Comparison of ENCODE assay signal across 22 cellular contexts in the genomic region with DNA sequence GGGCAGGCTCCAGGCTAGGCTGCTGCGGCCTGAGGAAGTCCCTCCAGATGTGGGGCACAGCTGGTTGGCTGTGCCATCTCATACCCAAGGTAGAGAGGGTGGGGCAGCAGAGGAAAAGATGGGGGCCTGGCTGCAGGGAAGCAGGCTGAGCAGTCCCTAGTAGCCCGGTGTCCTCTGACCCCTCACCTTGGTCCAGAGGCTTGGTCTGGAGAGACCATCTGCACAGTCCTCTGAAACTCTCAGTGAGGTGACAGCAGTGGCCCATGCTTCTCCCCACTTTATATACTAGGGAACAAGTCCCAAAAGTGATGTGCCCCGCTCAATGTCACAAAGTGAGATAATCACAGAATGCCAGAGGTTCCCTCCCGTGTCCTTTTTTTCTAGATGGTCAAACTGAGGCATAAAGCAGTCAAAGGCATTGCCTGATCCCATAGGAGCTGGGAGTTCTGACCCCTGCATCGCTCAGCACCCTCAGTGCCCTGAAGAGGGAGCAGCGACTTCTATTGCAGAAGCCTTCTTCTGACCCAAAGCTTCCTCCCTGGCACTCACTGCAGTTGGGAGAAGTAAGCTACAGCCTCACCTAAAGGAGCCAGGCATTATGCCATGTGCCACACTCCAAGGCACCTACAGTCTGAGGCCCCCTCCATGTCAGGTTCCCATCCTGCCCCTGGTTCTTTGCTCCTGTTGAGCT. TPM values are rescaled to one million over a fixed set of nuclear protein-coding genes. Genes with fewer than 3 reads are reported as not detected.
DNase-seq lines count a peak whose midpoint lies in the region; ATAC-seq and TF ChIP-seq lines count a peak whose summit lies in the region.
"Had no signal": no experiment of that assay in that cellular context is flagged by ENCODE, and none has a peak within 500 bp of the region (broad histone marks: within the 10 kb centered on the region; RNA-seq: fewer than 3 reads in every experiment).

No MANE protein-coding gene starts in this region.

- H3K9me3 ChIP-seq in upper lobe of right lung: no peaks in the 10 kb centered on the region
- H3K9me3 ChIP-seq: colonic mucosa, ovary, thoracic aorta had no signal

- ATAC-seq in stimulated activated naive CD8-positive, alpha-beta T cell treated with anti-CD3 and anti-CD28 coated beads, Interleukin-15, Interleukin-2, amounts not matched to agents 100 U/mL and 50 U/mL, for 24 hours: peak; percentile 29
- ATAC-seq in stimulated activated naive CD8-positive, alpha-beta T cell treated with anti-CD3 and anti-CD28 coated beads, Interleukin-15, amount 100 ng/mL, for 72 hours: no peak
- ATAC-seq in upper lobe of right lung (peak; percentile 19), GM21717 (IDR thresholded peaks at IDR 0.05; ENCODE audit: unreplicated experiment) (no peak), GM19023 (IDR thresholded peaks at IDR 0.05; ENCODE audit: unreplicated experiment) (no peak), left ventricle myocardium superior (no peak)
- ATAC-seq: activated CD4-positive, alpha-beta T cell treated with anti-CD3 and anti-CD28 coated beads for 36 hours had no signal

- in situ Hi-C loops in brain microvascular endothelial cell (cut with HindIII; ENCODE audit: low pct_ligation_motif_present, low sequenced_read_pairs): no loop called here

- H3K4me3 ChIP-seq in brain microvascular endothelial cell (ENCODE audit: low read depth, low read length) (no peak overlapping the region), upper lobe of right lung (no peak overlapping the region)
- H3K4me3 ChIP-seq: colonic mucosa, heart right ventricle, lung, ovary, thoracic aorta had no signal

- no peaks in the 10 kb centered on the region for H3K9me3 Mint-ChIP-seq in stimulated activated naive CD8-positive, alpha-beta T cell treated with anti-CD3 and anti-CD28 coated beads, Interleukin-15, amount 100 ng/mL, for 72 hours

- H3K4me3 Mint-ChIP-seq in stimulated activated naive CD8-positive, alpha-beta T cell treated with anti-CD3 and anti-CD28 coated beads, Interleukin-15, amount 100 ng/mL, for 72 hours: no peak overlapping the region
- H3K4me3 Mint-ChIP-seq: activated CD4-positive, alpha-beta T cell treated with anti-CD3 and anti-CD28 coated beads for 36 hours; activated naive CD8-positive, alpha-beta T cell; CD4-positive, CD25-positive, alpha-beta regulatory T cell; naive B cell had no signal

- intact Hi-C loops in upper lobe of right lung (cut with DNase I): no loop called here
- intact Hi-C loops in left ventricle myocardium superior (cut with micrococcal nuclease): no loop called here

- no peaks in the 10 kb centered on the region for H3K27me3 ChIP-seq in brain microvascular endothelial cell (replicated peaks)
- no peaks in the 10 kb centered on the region for H3K27me3 ChIP-seq in upper lobe of right lung
- H3K27me3 ChIP-seq: colonic mucosa, heart right ventricle, ovary had no signal

- no peak overlapping the region for H3K27ac Mint-ChIP-seq in stimulated activated naive CD8-positive, alpha-beta T cell treated with anti-CD3 and anti-CD28 coated beads, Interleukin-15, amount 100 ng/mL, for 72 hours
- H3K27ac Mint-ChIP-seq: activated CD4-positive, alpha-beta T cell treated with anti-CD3 and anti-CD28 coated beads for 36 hours; activated naive CD8-positive, alpha-beta T cell; naive B cell had no signal

- no peaks in the 10 kb centered on the region for H3K36me3 ChIP-seq in brain microvascular endothelial cell (replicated peaks)
- H3K36me3 ChIP-seq in upper lobe of right lung: no peaks in the 10 kb centered on the region
- H3K36me3 ChIP-seq: colonic mucosa, heart right ventricle, ovary, thoracic aorta had no signal

- TF ChIP-seq CTCF in brain microvascular endothelial cell (IDR thresholded peaks at IDR 0.05; ENCODE audit: low read depth, low read length, missing control alignments): peak; percentile 7
- TF ChIP-seq CTCF in upper lobe of right lung (IDR thresholded peaks at IDR 0.05): no peak

- H3K27ac ChIP-seq in brain microvascular endothelial cell: no peak overlapping the region
- no peak overlapping the region for H3K27ac ChIP-seq in upper lobe of right lung
- H3K27ac ChIP-seq: colonic mucosa, heart right ventricle, ovary, thoracic aorta had no signal

- DNase-seq in stimulated activated naive CD8-positive, alpha-beta T cell treated with anti-CD3 and anti-CD28 coated beads, Interleukin-15, Interleukin-2, amounts not matched to agents 100 U/mL and 50 U/mL, for 24 hours: no peak
- no peak for DNase-seq in stimulated activated naive CD8-positive, alpha-beta T cell treated with anti-CD3 and anti-CD28 coated beads, Interleukin-15, amount 100 ng/mL, for 72 hours
- no peak for DNase-seq in brain microvascular endothelial cell
- DNase-seq in iPS-NIHi7 (ENCODE audit: extremely low spot score): peak; percentile 26
- no peak for DNase-seq in upper lobe of right lung
- DNase-seq in left ventricle myocardium superior: no peak
- DNase-seq: activated CD4-positive, alpha-beta T cell treated with anti-CD3 and anti-CD28 coated beads for 36 hours; CD4-positive, CD25-positive, alpha-beta regulatory T cell; colonic mucosa; DMS153; heart right ventricle; naive B cell; NCI-H1436; NCI-H510A; ovary; Right ventricle myocardium superior had no signal

- no peaks in the 10 kb centered on the region for H3K4me1 Mint-ChIP-seq in stimulated activated naive CD8-positive, alpha-beta T cell treated with anti-CD3 and anti-CD28 coated beads, Interleukin-15, amount 100 ng/mL, for 72 hours
- H3K4me1 Mint-ChIP-seq: activated CD4-positive, alpha-beta T cell treated with anti-CD3 and anti-CD28 coated beads for 36 hours; CD4-positive, CD25-positive, alpha-beta regulatory T cell; naive B cell had no signal

- H3K4me1 ChIP-seq in upper lobe of right lung: no peaks in the 10 kb centered on the region
- H3K4me1 ChIP-seq: colonic mucosa, heart right ventricle had no signal

- H3K27me3 Mint-ChIP-seq in stimulated activated naive CD8-positive, alpha-beta T cell treated with anti-CD3 and anti-CD28 coated beads, Interleukin-15, amount 100 ng/mL, for 72 hours: no peaks in the 10 kb centered on the region

RNA-seq across cellular contexts. Expression of a gene that starts 45.5 kb away (rescaled TPM):
- total RNA-seq in upper lobe of right lung (1.2 TPM), left ventricle myocardium superior (0.92 TPM)
- total RNA-seq: activated CD4-positive, alpha-beta T cell treated with anti-CD3 and anti-CD28 coated beads for 36 hours; activated CD8-positive, alpha-beta memory T cell treated with anti-CD3 and anti-CD28 coated beads for 36 hours; CD4-positive, CD25-positive, alpha-beta regulatory T cell had no signal

Comparison
In these comparisons a context has a peak if more than half of its experiments do, and no peak if none do; other contexts are left out.
1. ATAC-seq: peak in stimulated activated naive CD8-positive, alpha-beta T cell treated with anti-CD3 and anti-CD28 coated beads, Interleukin-15, Interleukin-2, amounts not matched to agents 100 U/mL and 50 U/mL, for 24 hours (single experiment) and upper lobe of right lung (single experiment); none in stimulated activated naive CD8-positive, alpha-beta T cell treated with anti-CD3 and anti-CD28 coated beads, Interleukin-15, amount 100 ng/mL, for 72 hours (single experiment), GM21717 (single experiment), GM19023 (single experiment) and left ventricle myocardium superior (single experiment).